ENCODE assay signal across 1 cellular context in the genomic region with DNA sequence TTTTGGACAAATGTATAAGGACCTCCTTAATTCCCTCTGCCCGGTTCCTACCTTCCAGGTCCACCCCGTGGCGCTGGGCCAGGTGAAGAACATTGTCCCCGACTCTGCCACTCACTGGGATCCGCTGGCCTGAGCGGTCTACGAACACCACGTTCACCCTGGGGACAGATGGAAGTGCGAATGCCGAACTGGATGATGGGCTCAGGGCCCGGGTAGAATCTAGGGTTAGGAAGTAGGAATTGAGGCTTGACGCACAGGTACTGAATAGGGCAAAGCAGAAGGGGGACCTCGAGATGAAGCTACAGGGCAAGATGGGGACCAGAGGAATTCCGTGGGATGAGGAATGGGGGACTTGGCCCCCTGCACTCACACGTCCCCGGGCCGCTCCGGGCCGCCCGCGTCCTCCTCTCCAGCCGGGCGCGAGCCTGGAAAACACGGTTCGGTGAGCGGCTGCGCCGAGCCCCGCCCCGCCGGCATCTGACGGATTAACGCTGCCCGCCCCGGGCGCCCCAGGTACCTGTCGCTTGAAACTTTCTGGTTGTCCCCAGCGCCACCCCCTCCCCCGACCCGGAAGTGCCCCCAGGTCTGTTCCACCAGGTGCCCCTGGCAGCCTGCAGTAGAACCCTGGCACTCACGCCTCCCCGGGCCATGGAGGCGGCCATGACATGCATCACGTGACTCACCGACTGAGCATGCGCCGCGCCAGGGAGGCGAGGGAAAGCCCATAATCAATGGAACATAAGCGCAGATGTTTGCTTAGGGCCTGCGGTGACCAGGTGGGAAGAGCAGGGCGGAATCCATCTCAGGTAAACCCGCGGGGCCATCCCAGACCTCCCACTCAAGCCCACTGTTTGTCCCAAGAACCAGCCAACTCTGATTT.
TF ChIP-seq lines count a peak whose summit lies in the region.

A gene (minus strand): TSS at position 681 of the 880 bp plus-strand sequence. CDS start 19 bp downstream, at position 662.

TF ChIP-seq in GM12878, 131 proteins besides CTCF, POLR2A, EP300 and RAD21 (continued from another document and continues in another):
- TF ChIP-seq NR2C1 (IDR thresholded peaks at IDR 0.05): 0 out of 2 replicates have a peak, but pooled peaks have one; percentile 46
- TF ChIP-seq HCFC1 (IDR thresholded peaks at IDR 0.05; ENCODE audit: low read length): peak; percentile 61
- no peak for TF ChIP-seq ATF7 (IDR thresholded peaks at IDR 0.05; ENCODE audit: low read depth)
- no peak for TF ChIP-seq FOXK2 (IDR thresholded peaks at IDR 0.05)
- TF ChIP-seq TCF12 (IDR thresholded peaks at IDR 0.05; ENCODE audit: low read depth, low read length): no peak
- peak; percentile 48; the same call in 1 of the 3 replicates for TF ChIP-seq POU2F2 (IDR thresholded peaks at IDR 0.05; ENCODE audit: borderline replicate concordance, low read depth, low read length)
- TF ChIP-seq, protein P1, sequence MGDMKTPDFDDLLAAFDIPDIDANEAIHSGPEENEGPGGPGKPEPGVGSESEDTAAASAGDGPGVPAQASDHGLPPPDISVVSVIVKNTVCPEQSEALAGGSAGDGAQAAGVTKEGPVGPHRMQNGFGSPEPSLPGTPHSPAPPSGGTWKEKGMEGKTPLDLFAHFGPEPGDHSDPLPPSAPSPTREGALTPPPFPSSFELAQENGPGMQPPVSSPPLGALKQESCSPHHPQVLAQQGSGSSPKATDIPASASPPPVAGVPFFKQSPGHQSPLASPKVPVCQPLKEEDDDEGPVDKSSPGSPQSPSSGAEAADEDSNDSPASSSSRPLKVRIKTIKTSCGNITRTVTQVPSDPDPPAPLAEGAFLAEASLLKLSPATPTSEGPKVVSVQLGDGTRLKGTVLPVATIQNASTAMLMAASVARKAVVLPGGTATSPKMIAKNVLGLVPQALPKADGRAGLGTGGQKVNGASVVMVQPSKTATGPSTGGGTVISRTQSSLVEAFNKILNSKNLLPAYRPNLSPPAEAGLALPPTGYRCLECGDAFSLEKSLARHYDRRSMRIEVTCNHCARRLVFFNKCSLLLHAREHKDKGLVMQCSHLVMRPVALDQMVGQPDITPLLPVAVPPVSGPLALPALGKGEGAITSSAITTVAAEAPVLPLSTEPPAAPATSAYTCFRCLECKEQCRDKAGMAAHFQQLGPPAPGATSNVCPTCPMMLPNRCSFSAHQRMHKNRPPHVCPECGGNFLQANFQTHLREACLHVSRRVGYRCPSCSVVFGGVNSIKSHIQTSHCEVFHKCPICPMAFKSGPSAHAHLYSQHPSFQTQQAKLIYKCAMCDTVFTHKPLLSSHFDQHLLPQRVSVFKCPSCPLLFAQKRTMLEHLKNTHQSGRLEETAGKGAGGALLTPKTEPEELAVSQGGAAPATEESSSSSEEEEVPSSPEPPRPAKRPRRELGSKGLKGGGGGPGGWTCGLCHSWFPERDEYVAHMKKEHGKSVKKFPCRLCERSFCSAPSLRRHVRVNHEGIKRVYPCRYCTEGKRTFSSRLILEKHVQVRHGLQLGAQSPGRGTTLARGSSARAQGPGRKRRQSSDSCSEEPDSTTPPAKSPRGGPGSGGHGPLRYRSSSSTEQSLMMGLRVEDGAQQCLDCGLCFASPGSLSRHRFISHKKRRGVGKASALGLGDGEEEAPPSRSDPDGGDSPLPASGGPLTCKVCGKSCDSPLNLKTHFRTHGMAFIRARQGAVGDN (IDR thresholded peaks at IDR 0.05): no peak
- TF ChIP-seq, protein P2, sequence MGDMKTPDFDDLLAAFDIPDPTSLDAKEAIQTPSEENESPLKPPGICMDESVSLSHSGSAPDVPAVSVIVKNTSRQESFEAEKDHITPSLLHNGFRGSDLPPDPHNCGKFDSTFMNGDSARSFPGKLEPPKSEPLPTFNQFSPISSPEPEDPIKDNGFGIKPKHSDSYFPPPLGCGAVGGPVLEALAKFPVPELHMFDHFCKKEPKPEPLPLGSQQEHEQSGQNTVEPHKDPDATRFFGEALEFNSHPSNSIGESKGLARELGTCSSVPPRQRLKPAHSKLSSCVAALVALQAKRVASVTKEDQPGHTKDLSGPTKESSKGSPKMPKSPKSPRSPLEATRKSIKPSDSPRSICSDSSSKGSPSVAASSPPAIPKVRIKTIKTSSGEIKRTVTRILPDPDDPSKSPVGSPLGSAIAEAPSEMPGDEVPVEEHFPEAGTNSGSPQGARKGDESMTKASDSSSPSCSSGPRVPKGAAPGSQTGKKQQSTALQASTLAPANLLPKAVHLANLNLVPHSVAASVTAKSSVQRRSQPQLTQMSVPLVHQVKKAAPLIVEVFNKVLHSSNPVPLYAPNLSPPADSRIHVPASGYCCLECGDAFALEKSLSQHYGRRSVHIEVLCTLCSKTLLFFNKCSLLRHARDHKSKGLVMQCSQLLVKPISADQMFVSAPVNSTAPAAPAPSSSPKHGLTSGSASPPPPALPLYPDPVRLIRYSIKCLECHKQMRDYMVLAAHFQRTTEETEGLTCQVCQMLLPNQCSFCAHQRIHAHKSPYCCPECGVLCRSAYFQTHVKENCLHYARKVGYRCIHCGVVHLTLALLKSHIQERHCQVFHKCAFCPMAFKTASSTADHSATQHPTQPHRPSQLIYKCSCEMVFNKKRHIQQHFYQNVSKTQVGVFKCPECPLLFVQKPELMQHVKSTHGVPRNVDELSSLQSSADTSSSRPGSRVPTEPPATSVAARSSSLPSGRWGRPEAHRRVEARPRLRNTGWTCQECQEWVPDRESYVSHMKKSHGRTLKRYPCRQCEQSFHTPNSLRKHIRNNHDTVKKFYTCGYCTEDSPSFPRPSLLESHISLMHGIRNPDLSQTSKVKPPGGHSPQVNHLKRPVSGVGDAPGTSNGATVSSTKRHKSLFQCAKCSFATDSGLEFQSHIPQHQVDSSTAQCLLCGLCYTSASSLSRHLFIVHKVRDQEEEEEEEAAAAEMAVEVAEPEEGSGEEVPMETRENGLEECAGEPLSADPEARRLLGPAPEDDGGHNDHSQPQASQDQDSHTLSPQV (IDR thresholded peaks at IDR 0.05): no peak
- TF ChIP-seq SMC3 (IDR thresholded peaks at IDR 0.05; ENCODE audit: borderline replicate concordance, low read length): no peak
- no peak for TF ChIP-seq SREBF1 (IDR thresholded peaks at IDR 0.05; ENCODE audit: low read length)
- TF ChIP-seq, protein P3, sequence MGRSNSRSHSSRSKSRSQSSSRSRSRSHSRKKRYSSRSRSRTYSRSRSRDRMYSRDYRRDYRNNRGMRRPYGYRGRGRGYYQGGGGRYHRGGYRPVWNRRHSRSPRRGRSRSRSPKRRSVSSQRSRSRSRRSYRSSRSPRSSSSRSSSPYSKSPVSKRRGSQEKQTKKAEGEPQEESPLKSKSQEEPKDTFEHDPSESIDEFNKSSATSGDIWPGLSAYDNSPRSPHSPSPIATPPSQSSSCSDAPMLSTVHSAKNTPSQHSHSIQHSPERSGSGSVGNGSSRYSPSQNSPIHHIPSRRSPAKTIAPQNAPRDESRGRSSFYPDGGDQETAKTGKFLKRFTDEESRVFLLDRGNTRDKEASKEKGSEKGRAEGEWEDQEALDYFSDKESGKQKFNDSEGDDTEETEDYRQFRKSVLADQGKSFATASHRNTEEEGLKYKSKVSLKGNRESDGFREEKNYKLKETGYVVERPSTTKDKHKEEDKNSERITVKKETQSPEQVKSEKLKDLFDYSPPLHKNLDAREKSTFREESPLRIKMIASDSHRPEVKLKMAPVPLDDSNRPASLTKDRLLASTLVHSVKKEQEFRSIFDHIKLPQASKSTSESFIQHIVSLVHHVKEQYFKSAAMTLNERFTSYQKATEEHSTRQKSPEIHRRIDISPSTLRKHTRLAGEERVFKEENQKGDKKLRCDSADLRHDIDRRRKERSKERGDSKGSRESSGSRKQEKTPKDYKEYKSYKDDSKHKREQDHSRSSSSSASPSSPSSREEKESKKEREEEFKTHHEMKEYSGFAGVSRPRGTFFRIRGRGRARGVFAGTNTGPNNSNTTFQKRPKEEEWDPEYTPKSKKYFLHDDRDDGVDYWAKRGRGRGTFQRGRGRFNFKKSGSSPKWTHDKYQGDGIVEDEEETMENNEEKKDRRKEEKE (IDR thresholded peaks at IDR 0.05): no peak
- 0 out of 2 replicates have a peak, but pooled peaks have one; percentile 30 for TF ChIP-seq DPF2 (IDR thresholded peaks at IDR 0.05)
- TF ChIP-seq KLF5 (IDR thresholded peaks at IDR 0.05; ENCODE audit: partially characterized antibody): no peak
- TF ChIP-seq, protein P4, sequence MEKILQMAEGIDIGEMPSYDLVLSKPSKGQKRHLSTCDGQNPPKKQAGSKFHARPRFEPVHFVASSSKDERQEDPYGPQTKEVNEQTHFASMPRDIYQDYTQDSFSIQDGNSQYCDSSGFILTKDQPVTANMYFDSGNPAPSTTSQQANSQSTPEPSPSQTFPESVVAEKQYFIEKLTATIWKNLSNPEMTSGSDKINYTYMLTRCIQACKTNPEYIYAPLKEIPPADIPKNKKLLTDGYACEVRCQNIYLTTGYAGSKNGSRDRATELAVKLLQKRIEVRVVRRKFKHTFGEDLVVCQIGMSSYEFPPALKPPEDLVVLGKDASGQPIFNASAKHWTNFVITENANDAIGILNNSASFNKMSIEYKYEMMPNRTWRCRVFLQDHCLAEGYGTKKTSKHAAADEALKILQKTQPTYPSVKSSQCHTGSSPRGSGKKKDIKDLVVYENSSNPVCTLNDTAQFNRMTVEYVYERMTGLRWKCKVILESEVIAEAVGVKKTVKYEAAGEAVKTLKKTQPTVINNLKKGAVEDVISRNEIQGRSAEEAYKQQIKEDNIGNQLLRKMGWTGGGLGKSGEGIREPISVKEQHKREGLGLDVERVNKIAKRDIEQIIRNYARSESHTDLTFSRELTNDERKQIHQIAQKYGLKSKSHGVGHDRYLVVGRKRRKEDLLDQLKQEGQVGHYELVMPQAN (conservative IDR thresholded peaks at IDR 0.05): peak; percentile 99
- TF ChIP-seq BACH1 (IDR thresholded peaks at IDR 0.05; ENCODE audit: borderline replicate concordance): peak; percentile 63; the same call in 1 of the 2 replicates
- TF ChIP-seq CREB1 (IDR thresholded peaks at IDR 0.05; ENCODE audit: low read depth): no peak; the same call in 1 of the 2 replicates
- TF ChIP-seq PAX5 (IDR thresholded peaks at IDR 0.05; ENCODE audit: borderline replicate concordance, low read depth, low read length): peak; percentile 72; the same call in 1 of the 2 replicates
- TF ChIP-seq MEF2B (IDR thresholded peaks at IDR 0.05; ENCODE audit: partially characterized antibody, poor library complexity, severe bottlenecking): peak; percentile 27
- TF ChIP-seq SIX5 (IDR thresholded peaks at IDR 0.05; ENCODE audit: low read depth, low read length, severe bottlenecking): peak; percentile 33
- TF ChIP-seq EED (IDR thresholded peaks at IDR 0.05; ENCODE audit: low read depth): no peak; the same call in 1 of the 2 replicates
- peak; percentile 50 for TF ChIP-seq RELA (IDR thresholded peaks at IDR 0.05; ENCODE audit: borderline replicate concordance, partially characterized antibody)
- TF ChIP-seq, protein P5, sequence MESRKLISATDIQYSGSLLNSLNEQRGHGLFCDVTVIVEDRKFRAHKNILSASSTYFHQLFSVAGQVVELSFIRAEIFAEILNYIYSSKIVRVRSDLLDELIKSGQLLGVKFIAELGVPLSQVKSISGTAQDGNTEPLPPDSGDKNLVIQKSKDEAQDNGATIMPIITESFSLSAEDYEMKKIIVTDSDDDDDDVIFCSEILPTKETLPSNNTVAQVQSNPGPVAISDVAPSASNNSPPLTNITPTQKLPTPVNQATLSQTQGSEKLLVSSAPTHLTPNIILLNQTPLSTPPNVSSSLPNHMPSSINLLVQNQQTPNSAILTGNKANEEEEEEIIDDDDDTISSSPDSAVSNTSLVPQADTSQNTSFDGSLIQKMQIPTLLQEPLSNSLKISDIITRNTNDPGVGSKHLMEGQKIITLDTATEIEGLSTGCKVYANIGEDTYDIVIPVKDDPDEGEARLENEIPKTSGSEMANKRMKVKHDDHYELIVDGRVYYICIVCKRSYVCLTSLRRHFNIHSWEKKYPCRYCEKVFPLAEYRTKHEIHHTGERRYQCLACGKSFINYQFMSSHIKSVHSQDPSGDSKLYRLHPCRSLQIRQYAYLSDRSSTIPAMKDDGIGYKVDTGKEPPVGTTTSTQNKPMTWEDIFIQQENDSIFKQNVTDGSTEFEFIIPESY (IDR thresholded peaks at IDR 0.05): no peak
- TF ChIP-seq CBX3 (IDR thresholded peaks at IDR 0.05; ENCODE audit: borderline replicate concordance, low read depth): no peak
- no peak for TF ChIP-seq STAT3 (IDR thresholded peaks at IDR 0.05; ENCODE audit: low read depth, low read length)
- TF ChIP-seq, protein P6, sequence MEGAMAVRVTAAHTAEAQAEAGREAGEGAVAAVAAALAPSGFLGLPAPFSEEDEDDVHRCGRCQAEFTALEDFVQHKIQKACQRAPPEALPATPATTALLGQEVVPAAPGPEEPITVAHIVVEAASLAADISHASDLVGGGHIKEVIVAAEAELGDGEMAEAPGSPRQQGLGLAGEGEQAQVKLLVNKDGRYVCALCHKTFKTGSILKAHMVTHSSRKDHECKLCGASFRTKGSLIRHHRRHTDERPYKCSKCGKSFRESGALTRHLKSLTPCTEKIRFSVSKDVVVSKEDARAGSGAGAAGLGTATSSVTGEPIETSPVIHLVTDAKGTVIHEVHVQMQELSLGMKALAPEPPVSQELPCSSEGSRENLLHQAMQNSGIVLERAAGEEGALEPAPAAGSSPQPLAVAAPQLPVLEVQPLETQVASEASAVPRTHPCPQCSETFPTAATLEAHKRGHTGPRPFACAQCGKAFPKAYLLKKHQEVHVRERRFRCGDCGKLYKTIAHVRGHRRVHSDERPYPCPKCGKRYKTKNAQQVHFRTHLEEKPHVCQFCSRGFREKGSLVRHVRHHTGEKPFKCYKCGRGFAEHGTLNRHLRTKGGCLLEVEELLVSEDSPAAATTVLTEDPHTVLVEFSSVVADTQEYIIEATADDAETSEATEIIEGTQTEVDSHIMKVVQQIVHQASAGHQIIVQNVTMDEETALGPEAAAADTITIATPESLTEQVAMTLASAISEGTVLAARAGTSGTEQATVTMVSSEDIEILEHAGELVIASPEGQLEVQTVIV (IDR thresholded peaks at IDR 0.05; ENCODE audit: borderline replicate concordance, partially characterized antibody): no peak
- TF ChIP-seq SREBF2 (IDR thresholded peaks at IDR 0.05; ENCODE audit: low read length): no peak
- no peak for TF ChIP-seq FOXM1 (IDR thresholded peaks at IDR 0.05; ENCODE audit: low read depth, low read length)
- no peak for TF ChIP-seq ESRRA (IDR thresholded peaks at IDR 0.05; ENCODE audit: low read length)
- TF ChIP-seq GABPA (IDR thresholded peaks at IDR 0.05; ENCODE audit: low read depth): no peak
- TF ChIP-seq, protein P7, sequence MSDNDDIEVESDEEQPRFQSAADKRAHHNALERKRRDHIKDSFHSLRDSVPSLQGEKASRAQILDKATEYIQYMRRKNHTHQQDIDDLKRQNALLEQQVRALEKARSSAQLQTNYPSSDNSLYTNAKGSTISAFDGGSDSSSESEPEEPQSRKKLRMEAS (IDR thresholded peaks at IDR 0.05; ENCODE audit: low read depth, low read length): peak; percentile 99
- no peak for TF ChIP-seq NFIC (IDR thresholded peaks at IDR 0.05; ENCODE audit: low read depth, low read length)
- TF ChIP-seq IKZF2 (IDR thresholded peaks at IDR 0.05): no peak
- no peak for TF ChIP-seq CBX5 (IDR thresholded peaks at IDR 0.05; ENCODE audit: low read depth)
- TF ChIP-seq, protein P8, sequence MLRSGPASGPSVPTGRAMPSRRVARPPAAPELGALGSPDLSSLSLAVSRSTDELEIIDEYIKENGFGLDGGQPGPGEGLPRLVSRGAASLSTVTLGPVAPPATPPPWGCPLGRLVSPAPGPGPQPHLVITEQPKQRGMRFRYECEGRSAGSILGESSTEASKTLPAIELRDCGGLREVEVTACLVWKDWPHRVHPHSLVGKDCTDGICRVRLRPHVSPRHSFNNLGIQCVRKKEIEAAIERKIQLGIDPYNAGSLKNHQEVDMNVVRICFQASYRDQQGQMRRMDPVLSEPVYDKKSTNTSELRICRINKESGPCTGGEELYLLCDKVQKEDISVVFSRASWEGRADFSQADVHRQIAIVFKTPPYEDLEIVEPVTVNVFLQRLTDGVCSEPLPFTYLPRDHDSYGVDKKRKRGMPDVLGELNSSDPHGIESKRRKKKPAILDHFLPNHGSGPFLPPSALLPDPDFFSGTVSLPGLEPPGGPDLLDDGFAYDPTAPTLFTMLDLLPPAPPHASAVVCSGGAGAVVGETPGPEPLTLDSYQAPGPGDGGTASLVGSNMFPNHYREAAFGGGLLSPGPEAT (IDR thresholded peaks at IDR 0.05; ENCODE audit: low read depth): peak; percentile 82
- TF ChIP-seq ZZZ3 (IDR thresholded peaks at IDR 0.05; ENCODE audit: control insufficient read depth, insufficient read length, low read depth): no peak
